Comparison of ENCODE assay signal across 12 cellular contexts in the genomic region with DNA sequence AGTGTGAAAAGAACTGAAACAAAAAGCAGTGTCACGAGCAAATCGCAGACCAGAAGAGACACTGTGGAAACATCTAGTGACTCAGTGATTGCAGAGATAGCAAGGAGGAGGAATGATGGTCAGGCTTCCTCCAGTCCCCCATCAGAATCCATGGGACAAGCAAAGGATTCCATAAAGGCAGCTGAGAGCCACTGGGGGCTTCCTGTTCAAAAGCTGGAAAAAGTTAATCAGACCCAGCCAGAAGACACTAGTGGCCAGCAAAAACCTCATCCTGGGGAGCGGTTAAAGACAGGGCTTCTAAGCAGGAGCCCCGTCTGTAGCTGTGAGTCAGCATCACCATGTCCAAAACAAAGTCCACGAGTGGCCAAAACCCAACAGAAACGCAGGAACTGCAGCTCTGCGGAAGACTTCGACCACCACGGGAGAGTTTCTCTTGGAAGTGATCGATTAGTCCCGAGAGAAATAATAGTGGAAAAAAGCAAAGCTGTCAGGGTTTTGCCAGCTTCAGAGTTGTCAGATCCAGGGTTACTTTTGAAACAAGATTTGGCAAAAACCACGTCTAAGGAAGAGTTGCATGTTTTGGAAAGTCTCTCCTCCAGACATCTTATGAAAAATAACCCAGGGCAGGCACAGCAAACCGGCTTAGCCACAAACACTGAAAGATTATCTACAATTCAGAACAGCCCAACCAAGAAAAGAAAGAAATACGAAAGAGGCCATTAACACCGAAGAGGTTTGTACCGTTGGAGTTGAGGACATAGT. TPM values are rescaled to one million over a fixed set of nuclear protein-coding genes. Genes with fewer than 3 reads are reported as not detected.
DNase-seq lines count a peak whose midpoint lies in the region; ATAC-seq, FAIRE-seq and TF ChIP-seq lines count a peak whose summit lies in the region.
"Had no signal": no experiment of that assay in that cellular context is flagged by ENCODE, and none has a peak within 500 bp of the region (broad histone marks: within the 10 kb centered on the region; RNA-seq: fewer than 3 reads in every experiment).

No MANE protein-coding gene starts in this region.

- peak overlapping the region; percentile 26 for H4K91ac ChIP-seq in IMR-90 (ENCODE audit: insufficient read depth, low read depth, low read length)

- POLR2A ChIA-PET in IMR-90 (lab: Charles Lee; ENCODE audit: unreplicated experiment) = interaction anchor here (0.6 to 0.7 kb wide), 2 partner anchors 12 to 13 kb away, joined by 3 to 4 read pairs; no protein-coding TSS in a partner anchor

- H2BK15ac ChIP-seq in IMR-90 (ENCODE audit: low read depth, low read length) = peak overlapping the region; percentile 27; the same call in 1 of the 3 replicates

- peak overlapping the region; percentile 63 for H2AFZ ChIP-seq in IMR-90 (replicated peaks; ENCODE audit: low read length, poor library complexity)

- peak overlapping the region; percentile 13; the same call in 1 of the 2 replicates for H3K56ac ChIP-seq in IMR-90 (ENCODE audit: extremely low read depth, insufficient read depth, low read length)

- no peak for TF ChIP-seq RAD21 in IMR-90 (IDR thresholded peaks at IDR 0.05; ENCODE audit: low read length)

- H2BK120ac ChIP-seq in IMR-90 (ENCODE audit: low read depth, low read length) = peak overlapping the region; percentile 84

- H2BK5ac ChIP-seq in IMR-90 (ENCODE audit: low read depth, low read length, poor library complexity, severe bottlenecking) = peak overlapping the region; percentile 25

- ATAC-seq in IMR-90 (ENCODE audit: low read depth) (peak; percentile 79), HG03520 (IDR thresholded peaks at IDR 0.05; ENCODE audit: unreplicated experiment) (no peak), GM19035 (IDR thresholded peaks at IDR 0.05; ENCODE audit: unreplicated experiment) (no peak)

- CTCF ChIA-PET in IMR-90 (lab: Yijun Ruan, JAX) = interaction anchor here (0.5 to 1.8 kb wide), 4 partner anchors 9 to 1419 kb away, joined by 3 to 4 read pairs (median 4); no protein-coding TSS in a partner anchor

- dilution Hi-C loops in IMR-90 (cut with HindIII; ENCODE audit: low sequenced_read_pairs, unreplicated experiment) = no loop called here

- peak overlapping the region; percentile 63 for H3K18ac ChIP-seq in IMR-90 (ENCODE audit: low read depth, low read length)

- H4K20me1 ChIP-seq in IMR-90 (ENCODE audit: insufficient read depth, low read length) = no peaks in the 10 kb centered on the region

- no peak for FAIRE-seq in kidney (lab: Jason Lieb, UNC)

- TF ChIP-seq CTCF in IMR-90 (conservative IDR thresholded peaks at IDR 0.05; ENCODE audit: low read depth, low read length) (no peak), cardiac fibroblast (IDR thresholded peaks at IDR 0.05; ENCODE audit: low read depth, low read length) (no peak), kidney (IDR thresholded peaks at IDR 0.05; ENCODE audit: borderline replicate concordance, extremely low read depth, insufficient read depth) (no peak)

- H4K8ac ChIP-seq in IMR-90 (ENCODE audit: low read depth in 2 of 2, low read length in 2 of 2) = peak overlapping the region in 1 of 2 experiments; percentile 59; a peak in 3 of 4 replicates

- no peaks in the 10 kb centered on the region for H3K27me3 ChIP-seq in IMR-90 (ENCODE audit: control insufficient read depth, insufficient read depth, low read length)

- H3K79me1 ChIP-seq in IMR-90 (ENCODE audit: low read depth in 1 of 2, low read length in 2 of 2) = peaks cover 0 to 3% of the 10 kb centered on the region in 2 experiments; a peak in 1 of 4 replicates

- no peak overlapping the region for H2AK9ac ChIP-seq in IMR-90 (replicated peaks; ENCODE audit: low read depth, low read length, poor library complexity)

- in situ Hi-C loops in IMR-90 (cut with MboI; ENCODE audit: low sequenced_read_pairs) = no loop called here

- H3K4me2 ChIP-seq in IMR-90 (ENCODE audit: low read depth, low read length) = peak overlapping the region; percentile 74
- H3K4me2 ChIP-seq: KMS-11 had no signal

- H3K4ac ChIP-seq in IMR-90 (ENCODE audit: low read depth, low read length) = peak overlapping the region; percentile 55

- 5% methylated on average over 4 of the region's 16 CpGs; no CpG with 5 or more reads in 1 of the 2 experiments for WGBS in IMR-90 (ENCODE audit: extremely low coverage in 2 of 2, insufficient read length in 1 of 2), 2 experiments

- H4K5ac ChIP-seq in IMR-90 (ENCODE audit: low read depth, low read length) = 0 out of 2 replicates have a peak overlapping the region, but pooled peaks have one; percentile 18

- peak overlapping the region; percentile 62 for H2BK20ac ChIP-seq in IMR-90 (ENCODE audit: low read depth, low read length)

- peak overlapping the region; percentile 65 for H3K23ac ChIP-seq in IMR-90 (ENCODE audit: low read depth, low read length)

- H2AK5ac ChIP-seq in IMR-90 (ENCODE audit: low read depth, low read length) = peak overlapping the region; percentile 18; the same call in 1 of the 2 replicates

- DNase-seq in IMR-90 (peak; percentile 72), cardiac fibroblast (ENCODE audit: low read depth in 2 of 2) (peak; percentile 76 to 77), kidney (peak; percentile 52), NOMO-1 (lab: John Stamatoyannopoulos, UW; ENCODE audit: unreplicated experiment in 2 of 2) (no peak)
- DNase-seq in activated T-cell treated with anti-CD3 and anti-CD28 coated beads, Interleukin-2, amount 50 U/mL, for 1 hour = no peak
- DNase-seq: activated effector memory CD4-positive, alpha-beta T cell treated with anti-CD3 and anti-CD28 coated beads, Interleukin-2, amount 50 U/mL, for 16 hours; CD4-positive, alpha-beta memory T cell; NCI-H774 had no signal

- H3K27ac ChIP-seq in IMR-90 (ENCODE audit: insufficient read depth, low read length) (peak overlapping the region; percentile 47; the same call in 1 of the 2 replicates), kidney (ENCODE audit: low read depth in 2 of 2, low read length in 2 of 2) (peak overlapping the region in 1 of 2 donors; percentile 5), skin epidermis (peak overlapping the region in 20 of 21 experiments; percentile 25 to 92 (median 69))
- H3K27ac ChIP-seq: KMS-11 had no signal

- no TSS peak for BruUV-seq in IMR-90 (replicated peaks; lab: Mats Ljungman, UMichigan)

- H3K9me3 ChIP-seq in IMR-90 (ENCODE audit: control insufficient read depth, insufficient read depth, low read length) (no peaks in the 10 kb centered on the region), kidney (ENCODE audit: control insufficient read depth in 1 of 2, low read length in 2 of 2) (no peaks in the 10 kb centered on the region)

- peaks cover 9% of the 10 kb centered on the region for H3K9me1 ChIP-seq in IMR-90 (ENCODE audit: insufficient read depth, low read length)

- peak overlapping the region; percentile 8; the same call in 1 of the 2 replicates for H3K4me3 ChIP-seq in IMR-90 (ENCODE audit: insufficient read depth, low read depth, low read length)
- H3K4me3 ChIP-seq in cardiac fibroblast (replicated peaks in 1 of 2; ENCODE audit: low read depth in 2 of 2, low read length in 2 of 2) = peak overlapping the region; percentile 6 to 30
- peak overlapping the region in 1 of 2 donors; percentile 25 for H3K4me3 ChIP-seq in kidney (ENCODE audit: low read length in 2 of 2)
- H3K4me3 ChIP-seq in skin epidermis = no peak overlapping the region

- H3K4me1 ChIP-seq in IMR-90 (ENCODE audit: control insufficient read depth, insufficient read depth, low read length) = peaks cover 11% of the 10 kb centered on the region
- H3K4me1 ChIP-seq in kidney (ENCODE audit: control insufficient read depth in 1 of 2, insufficient read depth in 1 of 2, low read depth in 1 of 2, low read length in 2 of 2) = no peaks in the 10 kb centered on the region

- peak overlapping the region; percentile 38; the same call in 1 of the 2 replicates for H3K9ac ChIP-seq in IMR-90 (ENCODE audit: low read depth, low read length)
- H3K9ac ChIP-seq in kidney (ENCODE audit: low read length in 2 of 2) = no peak overlapping the region
- H3K9ac ChIP-seq: KMS-11 had no signal

- H3K36me3 ChIP-seq in IMR-90 (ENCODE audit: control insufficient read depth, insufficient read depth, low read length) (no peaks in the 10 kb centered on the region), kidney (ENCODE audit: control insufficient read depth in 1 of 2, insufficient read depth in 2 of 2, low read length in 2 of 2) (no peaks in the 10 kb centered on the region)

- peak overlapping the region; percentile 65 for H3K14ac ChIP-seq in IMR-90 (replicated peaks; ENCODE audit: low read depth, low read length)

- intact Hi-C loops in IMR-90 (cut with micrococcal nuclease) (no loop called here), kidney (cut with DNase I) (no loop called here)

- no peak for TF ChIP-seq POLR2A in IMR-90 (IDR thresholded peaks at IDR 0.05; ENCODE audit: low read depth, low read length)

TF ChIP-seq in IMR-90, 13 proteins besides CTCF, POLR2A, EP300 and RAD21 (continues in another document):
- TF ChIP-seq, protein P1, sequence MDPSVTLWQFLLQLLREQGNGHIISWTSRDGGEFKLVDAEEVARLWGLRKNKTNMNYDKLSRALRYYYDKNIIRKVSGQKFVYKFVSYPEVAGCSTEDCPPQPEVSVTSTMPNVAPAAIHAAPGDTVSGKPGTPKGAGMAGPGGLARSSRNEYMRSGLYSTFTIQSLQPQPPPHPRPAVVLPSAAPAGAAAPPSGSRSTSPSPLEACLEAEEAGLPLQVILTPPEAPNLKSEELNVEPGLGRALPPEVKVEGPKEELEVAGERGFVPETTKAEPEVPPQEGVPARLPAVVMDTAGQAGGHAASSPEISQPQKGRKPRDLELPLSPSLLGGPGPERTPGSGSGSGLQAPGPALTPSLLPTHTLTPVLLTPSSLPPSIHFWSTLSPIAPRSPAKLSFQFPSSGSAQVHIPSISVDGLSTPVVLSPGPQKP (IDR thresholded peaks at IDR 0.05; ENCODE audit: borderline replicate concordance, low read depth, low read length) = no peak
- TF ChIP-seq FOS (IDR thresholded peaks at IDR 0.05; ENCODE audit: low read depth, low read length) = 0 out of 2 replicates have a peak, but pooled peaks have one; percentile 45
- no peak for TF ChIP-seq CHD1 (IDR thresholded peaks at IDR 0.05; ENCODE audit: low read depth, low read length)
- TF ChIP-seq BHLHE40 (IDR thresholded peaks at IDR 0.05; ENCODE audit: low read depth, low read length) = peak; percentile 83
- TF ChIP-seq MAZ (IDR thresholded peaks at IDR 0.05; ENCODE audit: borderline replicate concordance, low read depth, low read length) = no peak
- TF ChIP-seq SMC3 (IDR thresholded peaks at IDR 0.05; ENCODE audit: low read depth, low read length) = no peak
- no peak for TF ChIP-seq RFX5 (IDR thresholded peaks at IDR 0.05; ENCODE audit: low read depth, low read length)
- no peak for TF ChIP-seq RCOR1 (IDR thresholded peaks at IDR 0.05; ENCODE audit: insufficient replicate concordance, low read length)
- 0 out of 2 replicates have a peak, but pooled peaks have one; percentile 15 for TF ChIP-seq MXI1 (IDR thresholded peaks at IDR 0.05; ENCODE audit: borderline replicate concordance, low read depth, low read length)

RNA-seq across cellular contexts. Expression of gene JAG1, which starts 51.0 kb away (rescaled TPM):
- total RNA-seq in IMR-90 (2012; rRNA removed) (19.4 and 22.6 TPM in 2 replicates), kidney (132 TPM)
- polyA plus RNA-seq in IMR-90 (2012; rRNA removed) (9.4 and 10.2 TPM in 2 replicates), kidney (ENCODE audit: insufficient read depth, low read depth, low replicate concordance) (18.0 TPM)
- 6.4 and 9.4 TPM in 2 replicates for polyA plus RNA-seq in IMR-90 (2012; cell fraction: cytosol; rRNA removed)
- polyA plus RNA-seq in IMR-90 (2012; cell fraction: nucleus; rRNA removed; ENCODE audit: low replicate concordance) = 32.3 and 70.8 TPM in 2 replicates

Comparison
In these comparisons a context has a peak if more than half of its experiments do, and no peak if none do; other contexts are left out.
1. DNase-seq: peak in IMR-90 (single experiment), cardiac fibroblast (2 of 2) and kidney (single experiment); none in activated T-cell treated with anti-CD3 and anti-CD28 coated beads, Interleukin-2, amount 50 U/mL, for 1 hour (single experiment) and NOMO-1 (0 of 2).
2. H3K4me3 ChIP-seq: peak in IMR-90 (single experiment) and cardiac fibroblast (2 of 2); none in skin epidermis (0 of 7).